In the genomic region with DNA sequence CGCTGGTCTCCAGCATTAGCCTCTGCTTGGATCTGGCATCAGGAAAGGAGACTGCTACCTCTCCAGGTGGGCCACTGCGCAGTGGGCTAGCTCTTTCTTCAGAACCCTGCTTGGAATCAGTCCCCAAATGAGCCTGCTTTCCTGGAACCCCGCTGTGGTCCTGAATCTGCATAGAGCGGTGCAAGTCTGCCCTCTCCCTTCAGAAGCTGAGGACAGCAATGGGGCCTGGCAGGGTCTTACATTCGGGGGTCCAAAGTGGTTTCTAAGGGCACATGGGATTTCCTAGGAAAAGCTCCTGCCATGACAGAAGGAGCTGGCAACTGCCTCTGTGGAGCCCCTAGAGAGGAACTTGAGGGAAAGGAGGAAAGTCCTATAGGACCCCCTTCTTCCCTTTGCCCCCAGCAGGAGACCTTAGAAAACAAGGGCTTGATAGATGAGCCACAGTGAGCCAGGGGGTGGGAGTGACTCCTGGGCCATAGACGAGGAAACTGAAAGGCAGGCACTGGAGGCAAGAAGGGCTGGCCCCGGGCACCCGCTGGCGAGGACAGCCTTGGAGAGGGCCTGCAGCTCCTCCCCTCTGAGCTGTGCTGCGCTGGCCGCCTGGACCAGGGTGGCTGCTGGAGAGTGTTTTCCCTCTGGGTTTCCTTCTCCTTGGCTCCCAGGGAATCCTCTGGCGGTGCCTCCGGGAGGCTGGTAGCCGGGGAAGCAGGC, we compare ENCODE assay signal across 1 cellular context.
TF ChIP-seq lines count a peak whose summit lies in the region.

No MANE protein-coding gene starts in this region.

TF ChIP-seq in H1, 55 proteins besides CTCF, POLR2A, EP300 and RAD21:
- TF ChIP-seq SP2 (IDR thresholded peaks at IDR 0.05; ENCODE audit: low read length) (no peak), POLR2AphosphoS5 (IDR thresholded peaks at IDR 0.05; ENCODE audit: low read depth, low read length) (no peak), NANOG (IDR thresholded peaks at IDR 0.05; ENCODE audit: insufficient read depth, low read depth, low read length, poor library complexity, severe bottlenecking) (no peak), SUZ12 (IDR thresholded peaks at IDR 0.05; ENCODE audit: low read length) (peak; percentile 38; the same call in 1 of the 2 replicates), SP4 (IDR thresholded peaks at IDR 0.05; ENCODE audit: low read length) (no peak), BCL11A (IDR thresholded peaks at IDR 0.05; ENCODE audit: low read depth in 2 of 2, low read length in 2 of 2) (no peak), CBX8 (IDR thresholded peaks at IDR 0.05; ENCODE audit: borderline replicate concordance, low read depth, low read length) (no peak), BRCA1 (IDR thresholded peaks at IDR 0.05; ENCODE audit: low read depth, low read length) (no peak), YY1 (IDR thresholded peaks at IDR 0.05; ENCODE audit: low read depth, low read length) (peak; percentile 11; the same call in 1 of the 2 replicates), CHD7 (IDR thresholded peaks at IDR 0.05; ENCODE audit: insufficient replicate concordance, low read length) (no peak), ZNF274 (IDR thresholded peaks at IDR 0.05; ENCODE audit: borderline replicate concordance, extremely low read depth, low read length) (no peak), SAP30 (IDR thresholded peaks at IDR 0.05; ENCODE audit: insufficient read depth, insufficient replicate concordance, low read length) (no peak), CEBPB (IDR thresholded peaks at IDR 0.05; ENCODE audit: low read depth, low read length) (no peak), E2F6 (IDR thresholded peaks at IDR 0.05) (no peak), POU5F1 (IDR thresholded peaks at IDR 0.05; ENCODE audit: low read depth, low read length) (no peak), RFX5 (IDR thresholded peaks at IDR 0.05; ENCODE audit: borderline replicate concordance, low read depth, low read length) (no peak), PHF8 (conservative IDR thresholded peaks at IDR 0.05; ENCODE audit: low read depth, low read length) (no peak)
